In the genomic region with DNA sequence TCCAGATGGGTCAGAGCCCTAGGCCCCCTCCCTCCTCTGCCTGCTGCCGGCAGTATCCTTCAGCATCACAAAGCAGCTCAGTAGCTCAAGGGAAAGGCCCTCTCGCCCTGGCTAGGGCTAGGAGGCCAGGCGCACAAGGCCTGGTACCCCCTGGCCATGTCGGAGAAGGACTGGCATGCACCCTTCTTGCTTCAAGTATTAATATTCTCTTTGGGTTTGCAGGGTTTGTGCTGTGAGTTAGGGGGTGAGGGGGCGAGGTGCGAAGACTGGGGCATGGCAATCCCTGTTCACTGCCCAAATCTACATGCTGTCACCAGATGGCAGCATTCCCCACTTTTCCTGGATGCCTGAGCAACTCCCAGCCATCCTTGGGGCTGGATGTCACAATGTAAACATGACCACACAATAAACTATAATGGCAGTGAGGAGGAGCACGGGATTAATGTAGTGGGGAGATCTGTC, we compare ENCODE assay signal across 8 cellular contexts.
DNase-seq lines count a peak whose midpoint lies in the region; ATAC-seq and TF ChIP-seq lines count a peak whose summit lies in the region.

No MANE protein-coding gene starts in this region.

- no peak overlapping the region for H3K4me2 ChIP-seq in PC-3 (ENCODE audit: low read length)

- H3K36me3 ChIP-seq in PC-3 (ENCODE audit: low read depth, low read length), result no peaks in the 10 kb centered on the region
- H3K36me3 ChIP-seq in lower lobe of right lung, result peaks cover 20% of the 10 kb centered on the region

- CTCF ChIA-PET in PC-3 (lab: Charles Lee), result interaction anchor here (0.6 to 1.4 kb wide), 3 partner anchors 28 to 88 kb away, joined by 3 to 5 read pairs (median 3); no protein-coding TSS in a partner anchor

- BruUV-seq in PC-3 (replicated peaks; lab: Mats Ljungman, UMichigan), result no TSS peak

- intact Hi-C loops in PC-3 (cut with micrococcal nuclease) (loop anchor here (1.0 kb wide), 1 partner anchor 88 kb away; no protein-coding TSS in a partner anchor), lower lobe of right lung (cut with DNase I) (no loop called here)

- 0 out of 2 replicates have a peak overlapping the region, but pooled peaks have one; percentile 24 for H2AFZ ChIP-seq in PC-3 (ENCODE audit: low read length)

- H3K9me2 ChIP-seq in PC-3 (replicated peaks; ENCODE audit: low read length), result no peaks in the 10 kb centered on the region

- no peaks in the 10 kb centered on the region for H3K27me3 ChIP-seq in PC-3 (ENCODE audit: low read length)
- no peaks in the 10 kb centered on the region for H3K27me3 ChIP-seq in lower lobe of right lung (ENCODE audit: low read depth)

- POLR2A ChIA-PET in PC-3 (lab: Charles Lee; ENCODE audit: unreplicated experiment), result no interaction called here

- TF ChIP-seq CTCF in HFF-Myc (IDR thresholded peaks at IDR 0.05; ENCODE audit: low read depth, low read length, missing control alignments) (peak; percentile 76), PC-3 (conservative IDR thresholded peaks at IDR 0.05; ENCODE audit: low read depth, low read length) (peak; percentile 82), lower lobe of right lung (IDR thresholded peaks at IDR 0.05) (peak; percentile 54)

- H4K20me1 ChIP-seq in PC-3 (ENCODE audit: low read length), result no peaks in the 10 kb centered on the region

- no peaks in the 10 kb centered on the region for H3K79me2 ChIP-seq in PC-3 (ENCODE audit: low read length)

- no peaks in the 10 kb centered on the region for H3K9me3 ChIP-seq in PC-3 (ENCODE audit: low read length)
- H3K9me3 ChIP-seq in lower lobe of right lung, result no peaks in the 10 kb centered on the region

- H3K4me3 ChIP-seq in HFF-Myc (replicated peaks; ENCODE audit: low read depth, low read length) (no peak overlapping the region), PC-3 (ENCODE audit: low read length) (no peak overlapping the region), lower lobe of right lung (no peak overlapping the region)

- DNase-seq in DMS114 treated with DMSO at 0.1 percent for 48 hours (lab: John Stamatoyannopoulos, UW; ENCODE audit: unreplicated experiment) (peak; percentile 43), HFF-Myc (ENCODE audit: extremely low read depth, low read depth) (peak; percentile 75), PC-3 (peak; percentile 79), dedifferentiated amniotic fluid mesenchymal stem cell (ENCODE audit: extremely low spot score) (peak; percentile 67), lower lobe of right lung (no peak), cortex of kidney (lab: John Stamatoyannopoulos, UW) (no peak), T-helper 1 cell (no peak)
- no peak for DNase-seq in activated effector memory CD4-positive, alpha-beta T cell treated with Interleukin-2 at 50 U/mL for 16 hours

- H3K27ac ChIP-seq in PC-3 (ENCODE audit: low read length) (no peak overlapping the region), lower lobe of right lung (no peak overlapping the region)

- H3F3A ChIP-seq in PC-3 (ENCODE audit: low read length, unreplicated experiment), result no peaks in the 10 kb centered on the region

- H3K4me1 ChIP-seq in PC-3 (ENCODE audit: insufficient read depth, low read length) (no peaks in the 10 kb centered on the region; the same call in 1 of the 2 replicates), lower lobe of right lung (no peaks in the 10 kb centered on the region)

- H3K9ac ChIP-seq in PC-3 (ENCODE audit: low read length), result no peak overlapping the region

- ATAC-seq in PC-3, result peak; percentile 97
- peak; percentile 26 to 60 for ATAC-seq in lower lobe of right lung

Comparison
In these comparisons a context has a peak if more than half of its experiments do, and no peak if none do; other contexts are left out.
1. DNase-seq: peak in DMS114 treated with DMSO at 0.1 percent for 48 hours (single experiment), HFF-Myc (single experiment), PC-3 (single experiment) and dedifferentiated amniotic fluid mesenchymal stem cell (single experiment); none in lower lobe of right lung (single experiment), activated effector memory CD4-positive, alpha-beta T cell treated with Interleukin-2 at 50 U/mL for 16 hours (single experiment), cortex of kidney (single experiment) and T-helper 1 cell (0 of 5).
2. Peak in every context shown above with its lines, with median percentiles within 50 percentile points of each other: CTCF ChIP-seq.